In the genomic region with DNA sequence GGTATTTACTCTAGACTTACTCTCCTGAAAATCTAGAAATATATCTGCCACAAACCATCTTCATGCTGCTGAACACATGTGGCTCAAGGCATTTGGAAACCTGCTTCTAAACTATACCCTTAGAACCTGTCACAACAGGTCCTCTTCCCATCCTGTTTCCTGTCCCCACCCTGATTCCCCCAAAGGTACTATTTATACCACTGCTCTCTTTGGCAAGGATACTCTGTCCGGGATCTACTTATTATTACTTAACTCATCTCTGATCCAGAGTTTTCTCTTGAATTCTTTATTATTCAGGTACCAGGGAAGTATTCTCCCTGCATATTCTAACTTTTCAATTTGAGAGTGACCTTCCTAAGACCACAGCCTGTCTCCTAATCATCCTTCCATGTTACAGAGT, we compare ENCODE assay signal across 17 cellular contexts. TPM values are rescaled to one million over a fixed set of nuclear protein-coding genes. Genes with fewer than 3 reads are reported as not detected.
A peak's percentile ranks its signal among the peaks of the same experiment; 100 is the strongest.
DNase-seq lines count a peak whose midpoint lies in the region; ATAC-seq and TF ChIP-seq lines count a peak whose summit lies in the region.
"Had no signal": no experiment of that assay in that cellular context is flagged by ENCODE, and none has a peak within 500 bp of the region (broad histone marks: within the 10 kb centered on the region; RNA-seq: fewer than 3 reads in every experiment).

No MANE protein-coding gene starts in this region.

- CTCF ChIA-PET in RWPE1 (lab: Yijun Ruan, JAX), result no interaction called here

- H3K27me3 ChIP-seq in cardiac muscle cell, result no peaks in the 10 kb centered on the region
- H3K27me3 ChIP-seq in foreskin keratinocyte, result no peaks in the 10 kb centered on the region
- H3K27me3 ChIP-seq: BE2C had no signal

- peaks cover 18% of the 10 kb centered on the region for H3K36me3 Mint-ChIP-seq in type B pancreatic cell
- H3K36me3 Mint-ChIP-seq: IgD-negative memory B cell had no signal

- no peaks in the 10 kb centered on the region for H3K4me1 ChIP-seq in cardiac muscle cell (ENCODE audit: low read depth)
- H3K4me1 ChIP-seq in foreskin keratinocyte, result peaks cover 13% of the 10 kb centered on the region
- H3K4me1 ChIP-seq: BE2C had no signal

- no peak overlapping the region for H3K4me3 Mint-ChIP-seq in type B pancreatic cell

- H3K4me3 ChIP-seq in cardiac muscle cell, result no peak overlapping the region

- POLR2A ChIA-PET in RWPE1 (lab: Yijun Ruan, JAX; ENCODE audit: low non-redundant PET), result no interaction called here

- ATAC-seq in foreskin keratinocyte, result peak; percentile 31
- ATAC-seq in GM21381 (IDR thresholded peaks at IDR 0.05; ENCODE audit: unreplicated experiment), result no peak
- no peak for ATAC-seq in GM18861 (IDR thresholded peaks at IDR 0.05; ENCODE audit: unreplicated experiment)

- no peak for DNase-seq in cardiac muscle cell (ENCODE audit: low read depth in 1 of 2, low spot score in 1 of 2)
- DNase-seq in cardiac septum (ENCODE audit: low spot score), result no peak
- DNase-seq in RWPE1 (ENCODE audit: low spot score), result peak; percentile 61
- DNase-seq in foreskin keratinocyte, result peak; percentile 51 to 75
- no peak for DNase-seq in type B pancreatic cell (ENCODE audit: extremely low spot score, unreplicated experiment)
- no peak for DNase-seq in NCI-H2196 (lab: John Stamatoyannopoulos, UW; ENCODE audit: unreplicated experiment)
- DNase-seq: activated gamma-delta T cell; BE2C; caudate nucleus; DMS53; effector CD4-positive, alpha-beta T cell; NCI-H1048; SHP77 treated with DMSO at 0.1 percent for 48 hours; T1000 had no signal

- peaks cover 20% of the 10 kb centered on the region for H3K4me1 Mint-ChIP-seq in type B pancreatic cell (ENCODE audit: unreplicated experiment)

- peak overlapping the region; percentile 4 for H3K27ac Mint-ChIP-seq in type B pancreatic cell

- H3K27me3 Mint-ChIP-seq in type B pancreatic cell, result no peaks in the 10 kb centered on the region
- H3K27me3 Mint-ChIP-seq: IgD-negative memory B cell had no signal

- intact Hi-C loops in cardiac septum (cut with DNase I), result no loop called here

- TF ChIP-seq CTCF in cardiac muscle cell (IDR thresholded peaks at IDR 0.05; ENCODE audit: low read depth, low read length), result no peak
- TF ChIP-seq CTCF in RWPE1 (conservative IDR thresholded peaks at IDR 0.05; ENCODE audit: low read depth), result no peak
- TF ChIP-seq CTCF in foreskin keratinocyte (conservative IDR thresholded peaks at IDR 0.05), result no peak
- TF ChIP-seq CTCF in type B pancreatic cell (conservative IDR thresholded peaks at IDR 0.05), result no peak

- H3K36me3 ChIP-seq in cardiac muscle cell, result no peaks in the 10 kb centered on the region
- H3K36me3 ChIP-seq: BE2C had no signal

- H3K27ac ChIP-seq in cardiac muscle cell, result peak overlapping the region; percentile 21
- no peak overlapping the region; the same call in 1 of the 2 replicates for H3K27ac ChIP-seq in RWPE1
- no peak overlapping the region for H3K27ac ChIP-seq in foreskin keratinocyte

- H3K9me3 Mint-ChIP-seq in type B pancreatic cell, result no peaks in the 10 kb centered on the region
- H3K9me3 Mint-ChIP-seq: IgD-negative memory B cell had no signal

- H3K9me3 ChIP-seq in cardiac muscle cell (ENCODE audit: low read depth), result no peaks in the 10 kb centered on the region
- H3K9me3 ChIP-seq: BE2C had no signal

RNA-seq across cellular contexts. Expression of gene TRAF4, which starts 33.4 kb away (rescaled TPM):
- total RNA-seq in cardiac muscle cell, result 53.8 and 57.8 TPM in 2 replicates
- 27.2 and 34.1 TPM in 2 replicates for polyA plus RNA-seq in cardiac muscle cell
- total RNA-seq in cardiac septum, result 2.8 TPM
- 77.9 and 82.6 TPM in 2 replicates for total RNA-seq in foreskin keratinocyte
- polyA plus RNA-seq in foreskin keratinocyte, result 74.6 and 77.3 TPM in 2 replicates
- total RNA-seq in type B pancreatic cell (ENCODE audit: low replicate concordance), result 219 and 327 TPM in 2 replicates

RNA-seq across cellular contexts. Expression of gene NEK8, which starts 48.6 kb away (rescaled TPM):
- 5.0 and 7.7 TPM in 2 replicates for total RNA-seq in cardiac muscle cell
- 9.0 and 13.6 TPM in 2 replicates for polyA plus RNA-seq in cardiac muscle cell
- 0.78 TPM for total RNA-seq in cardiac septum
- total RNA-seq in foreskin keratinocyte, result 3.4 and 3.6 TPM in 2 replicates
- polyA plus RNA-seq in foreskin keratinocyte, result 2.0 and 2.1 TPM in 2 replicates
- total RNA-seq in type B pancreatic cell (ENCODE audit: low replicate concordance), result 8.7 and 9.5 TPM in 2 replicates

RNA-seq across cellular contexts. Expression of gene TLCD1, which starts 51.1 kb away (rescaled TPM):
- total RNA-seq in cardiac muscle cell, result 3.0 and 7.8 TPM in 2 replicates
- 7.2 and 15.4 TPM in 2 replicates for polyA plus RNA-seq in cardiac muscle cell
- total RNA-seq in cardiac septum, result 2.4 TPM
- 11.2 and 17.1 TPM in 2 replicates for total RNA-seq in foreskin keratinocyte
- 17.7 and 19.4 TPM in 2 replicates for polyA plus RNA-seq in foreskin keratinocyte
- total RNA-seq in type B pancreatic cell (ENCODE audit: low replicate concordance), result 18.6 and 40.2 TPM in 2 replicates

RNA-seq across cellular contexts. Expression of gene RPL23A, which starts 57.4 kb away (rescaled TPM):
- total RNA-seq in cardiac muscle cell (332 and 489 TPM in 2 replicates), cardiac septum (725 TPM), foreskin keratinocyte (1,328 and 1,341 TPM in 2 replicates), type B pancreatic cell (ENCODE audit: low replicate concordance) (1,717 and 1,950 TPM in 2 replicates)
- polyA plus RNA-seq in cardiac muscle cell (944 and 1,028 TPM in 2 replicates), foreskin keratinocyte (1,847 and 1,895 TPM in 2 replicates)

RNA-seq across cellular contexts. Expression of gene RAB34, which starts 59.5 kb away (rescaled TPM):
- total RNA-seq in cardiac muscle cell, result 256 and 276 TPM in 2 replicates
- polyA plus RNA-seq in cardiac muscle cell, result 177 and 186 TPM in 2 replicates
- total RNA-seq in cardiac septum, result 15.3 TPM
- 160 and 161 TPM in 2 replicates for total RNA-seq in foreskin keratinocyte
- polyA plus RNA-seq in foreskin keratinocyte, result 160 and 161 TPM in 2 replicates
- 54.2 and 133 TPM in 2 replicates for total RNA-seq in type B pancreatic cell (ENCODE audit: low replicate concordance)

Comparison
In these comparisons a context has a peak if more than half of its experiments do, and no peak if none do; other contexts are left out.
1. RNA of gene TRAF4, which starts 33.4 kb away (total RNA-seq): 219 to 327 TPM in type B pancreatic cell, 77.9 to 82.6 TPM in foreskin keratinocyte and 53.8 to 57.8 TPM in cardiac muscle cell; 2.8 TPM in cardiac septum (single experiment); every median in the first group is over 10 times any median in the second.
2. DNase-seq: peak in RWPE1 (single experiment) and foreskin keratinocyte (2 of 2); none in cardiac muscle cell (0 of 2), cardiac septum (single experiment), type B pancreatic cell (single experiment) and NCI-H2196 (single experiment).